14 cellular contexts compared by ENCODE assay signal in the genomic region with DNA sequence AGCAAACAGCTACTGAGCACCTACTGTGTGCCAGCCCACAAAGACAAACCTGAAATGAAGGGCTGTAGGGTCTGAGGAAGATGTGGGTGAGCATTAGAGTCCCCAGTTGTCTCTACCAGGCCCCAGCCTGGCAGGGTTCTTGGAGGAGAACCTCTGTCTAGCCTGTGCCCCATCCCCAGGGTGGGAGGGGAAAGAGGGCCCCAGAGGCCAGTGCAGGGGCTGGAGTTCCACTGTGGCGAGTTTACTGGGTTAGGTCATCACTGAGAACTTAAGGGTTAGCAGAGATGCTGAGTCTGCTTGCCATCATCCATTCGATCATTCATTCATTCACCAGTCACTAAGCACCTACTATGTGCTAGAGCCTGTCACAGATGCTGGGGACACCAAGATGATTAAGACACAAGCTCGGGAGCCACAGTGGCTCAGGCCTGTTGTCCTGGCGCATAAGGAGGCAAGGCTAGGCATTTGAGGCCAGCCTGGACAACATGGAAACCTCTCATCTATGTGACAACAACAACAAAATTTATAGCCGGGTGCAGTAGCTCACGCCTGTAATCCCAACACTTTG. TPM values are rescaled to one million over a fixed set of nuclear protein-coding genes. Genes with fewer than 3 reads are reported as not detected.
DNase-seq lines count a peak whose midpoint lies in the region; ATAC-seq, FAIRE-seq and TF ChIP-seq lines count a peak whose summit lies in the region.
"Had no signal": no experiment of that assay in that cellular context is flagged by ENCODE, and none has a peak within 500 bp of the region (broad histone marks: within the 10 kb centered on the region; RNA-seq: fewer than 3 reads in every experiment).

No MANE protein-coding gene starts in this region.

- CTCF ChIA-PET in HepG2 (lab: Yijun Ruan, JAX; ENCODE audit: low intra/inter-chr PET ratio, low total read pairs) = no interaction called here
- CTCF ChIA-PET in activated CD8-positive, alpha-beta memory T cell treated with anti-CD3 and anti-CD28 coated beads, Interleukin-2, amount 10 ng/mL, durations not matched to agents 7 days and 5 days (lab: Charles Lee) = interaction anchor here (0.8 to 1.6 kb wide), 6 partner anchors 10 to 41 kb away, joined by 3 to 4 read pairs (median 4); no protein-coding TSS in a partner anchor

- H3K9me3 ChIP-seq in HUES64 (ENCODE audit: insufficient read depth, low read depth, low read length) = no peaks in the 10 kb centered on the region
- no peaks in the 10 kb centered on the region for H3K9me3 ChIP-seq in body of pancreas
- no peaks in the 10 kb centered on the region for H3K9me3 ChIP-seq in HepG2 (ENCODE audit: low read length)
- H3K9me3 ChIP-seq in spleen = no peaks in the 10 kb centered on the region
- H3K9me3 ChIP-seq: prostate gland, suprapubic skin had no signal

- H3K36me3 ChIP-seq in HUES64 (ENCODE audit: insufficient read depth, low read length) (no peaks in the 10 kb centered on the region), body of pancreas (replicated peaks in 1 of 2; ENCODE audit: insufficient read depth in 1 of 2, low read depth in 2 of 2) (no peaks in the 10 kb centered on the region), HepG2 (replicated peaks in 1 of 2; ENCODE audit: control insufficient read depth in 1 of 2, insufficient read depth in 2 of 2, low read length in 2 of 2) (no peaks in the 10 kb centered on the region; a peak in 1 of 5 replicates), spleen (peaks cover 0 to 19% (median 6%) of the 10 kb centered on the region in 6 donors)
- H3K36me3 ChIP-seq: prostate gland had no signal

- no peak overlapping the region for H3K9ac ChIP-seq in HUES64 (ENCODE audit: low read depth, low read length)
- no peak overlapping the region for H3K9ac ChIP-seq in HepG2 (ENCODE audit: insufficient read depth, low read depth, low read length)

- no peak for ATAC-seq in body of pancreas
- ATAC-seq in HepG2 = no peak
- ATAC-seq in activated CD8-positive, alpha-beta memory T cell treated with anti-CD3 and anti-CD28 coated beads, Interleukin-2, amount 10 ng/mL, durations not matched to agents 7 days and 5 days = no peak
- ATAC-seq: activated CD8-positive, alpha-beta T cell treated with anti-CD3 and anti-CD28 coated beads, Interleukin-2, amount 10 ng/mL, durations not matched to agents 7 days and 5 days had no signal

- TF ChIP-seq CTCF in body of pancreas (IDR thresholded peaks at IDR 0.05) (no peak), HepG2 (CRISPR knock-in tag; IDR thresholded peaks at IDR 0.05) (no peak), spleen (IDR thresholded peaks at IDR 0.05 in 8 of 11, conservative IDR thresholded peaks at IDR 0.05 in 3 of 11) (no peak)

- BruUV-seq in HepG2 (replicated peaks; lab: Mats Ljungman, UMichigan) = no TSS peak

- FAIRE-seq in HepG2 (lab: Jason Lieb, UNC) = no peak

- no peaks in the 10 kb centered on the region for H3K36me3 Mint-ChIP-seq in activated CD8-positive, alpha-beta memory T cell treated with anti-CD3 and anti-CD28 coated beads, Interleukin-2, amount 10 ng/mL, durations not matched to agents 7 days and 5 days
- H3K36me3 Mint-ChIP-seq: memory B cell had no signal

- H3K4me3 ChIP-seq in HUES64 (ENCODE audit: low read length) (no peak overlapping the region), body of pancreas (no peak overlapping the region), HepG2 (replicated peaks in 1 of 3; ENCODE audit: insufficient read depth in 1 of 3, low read depth in 2 of 3, low read length in 3 of 3) (no peak overlapping the region), spleen (no peak overlapping the region)
- H3K4me3 ChIP-seq: prostate gland, suprapubic skin had no signal

- no peak overlapping the region for H3K27ac Mint-ChIP-seq in activated CD8-positive, alpha-beta memory T cell treated with anti-CD3 and anti-CD28 coated beads, Interleukin-2, amount 10 ng/mL, durations not matched to agents 7 days and 5 days
- H3K27ac Mint-ChIP-seq: activated CD8-positive, alpha-beta T cell treated with anti-CD3 and anti-CD28 coated beads, Interleukin-2, amount 10 ng/mL, durations not matched to agents 7 days and 5 days; activated naive CD4-positive, alpha-beta T cell treated with anti-CD3 and anti-CD28 coated beads for 36 hours; dendritic cell treated with granulocyte-macrophage colony-stimulating factor and Interleukin-4, amounts not matched to agents 40 ng/mL and 50 ng/mL, for 4 days; memory B cell had no signal

- H3K27ac ChIP-seq in HUES64 (ENCODE audit: low read depth, low read length) (peak overlapping the region; percentile 35; the same call in 1 of the 2 replicates), body of pancreas (peak overlapping the region; percentile 11 to 84 (median 78)), HepG2 (ENCODE audit: extremely low read length, insufficient read depth, low read length) (no peak overlapping the region), spleen (peak overlapping the region in 3 of 8 donors; percentile 1 to 46 (median 11))
- H3K27ac ChIP-seq: suprapubic skin had no signal

- H3K27me3 ChIP-seq in HUES64 (ENCODE audit: insufficient read depth, low read length) = no peaks in the 10 kb centered on the region
- H3K27me3 ChIP-seq in body of pancreas = no peaks in the 10 kb centered on the region
- peaks cover 0 to 2% of the 10 kb centered on the region in 2 experiments; a peak in 1 of 5 replicates for H3K27me3 ChIP-seq in HepG2 (ENCODE audit: control insufficient read depth in 1 of 2, insufficient read depth in 2 of 2, low read length in 2 of 2)
- H3K27me3 ChIP-seq in spleen (replicated peaks in 1 of 7) = peaks cover 0 to 17% (median 0%) of the 10 kb centered on the region in 7 donors
- H3K27me3 ChIP-seq: suprapubic skin had no signal

- TF ChIP-seq EP300 in HepG2 (IDR thresholded peaks at IDR 0.05; ENCODE audit: low read depth in 2 of 2, low read length in 2 of 2) = no peak
- TF ChIP-seq EP300 in HepG2 (CRISPR knock-in tag; IDR thresholded peaks at IDR 0.05; ENCODE audit: borderline replicate concordance) = no peak

- no peaks in the 10 kb centered on the region for H3K9me3 Mint-ChIP-seq in activated CD8-positive, alpha-beta memory T cell treated with anti-CD3 and anti-CD28 coated beads, Interleukin-2, amount 10 ng/mL, durations not matched to agents 7 days and 5 days (ENCODE audit: low read depth)
- H3K9me3 Mint-ChIP-seq: activated naive CD4-positive, alpha-beta T cell treated with anti-CD3 and anti-CD28 coated beads for 36 hours; dendritic cell treated with granulocyte-macrophage colony-stimulating factor and Interleukin-4, amounts not matched to agents 40 ng/mL and 50 ng/mL, for 4 days; memory B cell had no signal

- no peaks in the 10 kb centered on the region for H3K79me2 ChIP-seq in HepG2 (ENCODE audit: insufficient read depth, low read length)

- in situ Hi-C loops in HepG2 (cut with HindIII; ENCODE audit: extremely low pct_ligation_motif_present, low pct_unique_long_range_greater_than_20kb) = no loop called here

- peak in 1 of 4 donors; percentile 7 for DNase-seq in body of pancreas
- DNase-seq in HepG2 (ENCODE audit: low spot score) = no peak
- DNase-seq in spleen = peak; percentile 45
- DNase-seq in central memory CD4-positive, alpha-beta T cell = no peak
- DNase-seq in activated CD8-positive, alpha-beta memory T cell treated with anti-CD3 and anti-CD28 coated beads, Interleukin-2, amount 10 ng/mL, durations not matched to agents 7 days and 5 days = no peak
- no peak for DNase-seq in Kasumi-1 (lab: John Stamatoyannopoulos, UW)
- DNase-seq: activated CD8-positive, alpha-beta T cell treated with anti-CD3 and anti-CD28 coated beads, Interleukin-2, amount 10 ng/mL, durations not matched to agents 7 days and 5 days; activated naive CD4-positive, alpha-beta T cell treated with anti-CD3 and anti-CD28 coated beads for 36 hours; glutamatergic neuron had no signal

- H3K4me1 ChIP-seq in HUES64 (ENCODE audit: insufficient read depth, low read length) (peaks cover 8% of the 10 kb centered on the region), body of pancreas (peaks cover 45% of the 10 kb centered on the region), HepG2 (ENCODE audit: insufficient read depth, low read length) (peaks cover 17% of the 10 kb centered on the region), spleen (peaks cover 0 to 11% (median 8%) of the 10 kb centered on the region in 6 donors)
- H3K4me1 ChIP-seq: prostate gland had no signal

- intact Hi-C loops in body of pancreas (cut with DNase I) = loop anchor here (10.0 kb wide), 1 partner anchor 150 kb away; no protein-coding TSS in a partner anchor
- intact Hi-C loops in HepG2 (cut with micrococcal nuclease; ENCODE audit: unreplicated experiment) = loop anchor here (1.0 kb wide), 1 partner anchor 41 kb away; no protein-coding TSS in a partner anchor
- intact Hi-C loops in spleen (cut with DNase I; ENCODE audit: low total_unique reads) = no loop called here

- H3K4me2 ChIP-seq in HepG2 (ENCODE audit: low read depth, low read length) = no peak overlapping the region

- H3K4me1 Mint-ChIP-seq in activated CD8-positive, alpha-beta memory T cell treated with anti-CD3 and anti-CD28 coated beads, Interleukin-2, amount 10 ng/mL, durations not matched to agents 7 days and 5 days = peaks cover 4% of the 10 kb centered on the region
- H3K4me1 Mint-ChIP-seq: memory B cell had no signal

- POLR2A ChIA-PET in HepG2 (lab: Yijun Ruan, JAX) = interaction anchor here (1.6 to 2.3 kb wide), 2 partner anchors 9 to 22 kb away, joined by 3 to 14 read pairs; a partner anchor contains a TSS

- TF ChIP-seq POLR2A in body of pancreas (IDR thresholded peaks at IDR 0.05) (no peak), HepG2 (IDR thresholded peaks at IDR 0.05; ENCODE audit: insufficient read depth in 1 of 2, low read depth in 2 of 2, low read length in 2 of 2) (no peak), spleen (IDR thresholded peaks at IDR 0.05) (no peak)

- no peak overlapping the region for H3K4me3 Mint-ChIP-seq in activated CD8-positive, alpha-beta memory T cell treated with anti-CD3 and anti-CD28 coated beads, Interleukin-2, amount 10 ng/mL, durations not matched to agents 7 days and 5 days
- H3K4me3 Mint-ChIP-seq: activated CD8-positive, alpha-beta T cell treated with anti-CD3 and anti-CD28 coated beads, Interleukin-2, amount 10 ng/mL, durations not matched to agents 7 days and 5 days; activated naive CD4-positive, alpha-beta T cell treated with anti-CD3 and anti-CD28 coated beads for 36 hours; dendritic cell treated with granulocyte-macrophage colony-stimulating factor and Interleukin-4, amounts not matched to agents 40 ng/mL and 50 ng/mL, for 4 days; memory B cell had no signal

- WGBS in HUES64 = 93% methylated on average over 6 of the region's 6 CpGs
- WGBS in body of pancreas, 2 donors = 81% methylated on average over 4 to 6 of the region's 6 CpGs
- 44% methylated on average over 6 of the region's 6 CpGs for WGBS in HepG2 (ENCODE audit: low lambda C conversion rate)
- 87 to 94% (median 92%) methylated on average over 4 to 6 of the region's 6 CpGs for WGBS in spleen, 5 donors

- no peak overlapping the region for H2AFZ ChIP-seq in HepG2 (ENCODE audit: low read length)

- TF ChIP-seq RAD21 in HepG2 (CRISPR knock-in tag; IDR thresholded peaks at IDR 0.05) = no peak

- no peaks in the 10 kb centered on the region for H4K20me1 ChIP-seq in HepG2 (ENCODE audit: insufficient read depth, low read length)

- peaks cover 20% of the 10 kb centered on the region for H3K27me3 Mint-ChIP-seq in activated CD8-positive, alpha-beta memory T cell treated with anti-CD3 and anti-CD28 coated beads, Interleukin-2, amount 10 ng/mL, durations not matched to agents 7 days and 5 days

RNA-seq across cellular contexts. Expression of a gene that starts 2.6 kb away (rescaled TPM):
- not detected for polyA plus RNA-seq in HUES64 (2013, experiment 1 of 2)
- not detected for polyA plus RNA-seq in HUES64 (2013, experiment 2 of 2)
- total RNA-seq in body of pancreas (not detected), HepG2 (2016; rRNA removed; fragmentation: Illumina TruSeq; extraction: Trizol) (not detected in 2 replicates), spleen (not detected)
- not detected in 2 replicates for total RNA-seq in HepG2 (2016; cell fraction: cytosol; rRNA removed; fragmentation: Illumina TruSeq; extraction: Trizol; ENCODE audit: low read depth)
- total RNA-seq in HepG2 (2016; cell fraction: insoluble cytoplasmic fraction; rRNA removed; fragmentation: Illumina TruSeq; extraction: Trizol) = not detected in 2 replicates
- not detected in 2 replicates for total RNA-seq in HepG2 (2016; cell fraction: membrane; rRNA removed; fragmentation: Illumina TruSeq; extraction: Trizol)
- total RNA-seq in HepG2 (2016; cell fraction: nucleus; rRNA removed; fragmentation: Illumina TruSeq; extraction: Trizol) = not detected in 2 replicates
- polyA plus RNA-seq in HepG2 (2011; rRNA removed) (not detected in 2 replicates), spleen (under 1 TPM; 0.10 to 0.52 (median 0.18) TPM)
- polyA plus RNA-seq in HepG2 (2011; cell fraction: cytosol; rRNA removed) = not detected in 2 replicates
- polyA plus RNA-seq in HepG2 (2011; cell fraction: nucleus; rRNA removed) = not detected in 2 replicates
- not detected in 2 replicates for polyA plus RNA-seq in HepG2 (2012)
- not detected in 2 replicates for polyA plus RNA-seq in HepG2 (2016; cell fraction: cytosol; fragmentation: Illumina TruSeq; extraction: Trizol; ENCODE audit: low read depth)
- polyA plus RNA-seq in HepG2 (2016; cell fraction: insoluble cytoplasmic fraction; fragmentation: Illumina TruSeq; extraction: Trizol; ENCODE audit: low read depth) = not detected in 2 replicates
- polyA plus RNA-seq in HepG2 (2016; cell fraction: membrane; fragmentation: Illumina TruSeq; extraction: Trizol; ENCODE audit: low read depth) = not detected in 2 replicates
- polyA plus RNA-seq in HepG2 (2016; cell fraction: nucleus; fragmentation: Illumina TruSeq; extraction: Trizol; ENCODE audit: insufficient read depth, low read depth) = not detected in 2 replicates
- 0.09 TPM in 1 of 2 replicates, not detected in the other for polyA minus RNA-seq in HepG2 (2011; rRNA and poly(A)+ RNA removed; ENCODE audit: low replicate concordance)
- not detected in 2 replicates for polyA minus RNA-seq in HepG2 (2011; cell fraction: cytosol; rRNA and poly(A)+ RNA removed)
- polyA minus RNA-seq in HepG2 (2011; cell fraction: nucleus; rRNA and poly(A)+ RNA removed) = not detected in 2 replicates
- under 1 TPM; 0.26 to 0.67 TPM for total RNA-seq in activated CD8-positive, alpha-beta memory T cell treated with anti-CD3 and anti-CD28 coated beads, Interleukin-2, amount 10 ng/mL, durations not matched to agents 7 days and 5 days

RNA-seq across cellular contexts. Expression of a gene that starts 9.0 kb away (rescaled TPM):
- 0.30 TPM for polyA plus RNA-seq in HUES64 (2013, experiment 1 of 2)
- polyA plus RNA-seq in HUES64 (2013, experiment 2 of 2) = 0.57 TPM
- 10 to 100 TPM in 1 of 2 donors, 1 to 10 TPM in 1; 7.3 to 16.3 TPM for total RNA-seq in body of pancreas
- 18.8 and 19.5 TPM in 2 replicates for total RNA-seq in HepG2 (2016; rRNA removed; fragmentation: Illumina TruSeq; extraction: Trizol)
- total RNA-seq in HepG2 (2016; cell fraction: cytosol; rRNA removed; fragmentation: Illumina TruSeq; extraction: Trizol; ENCODE audit: low read depth) = 3.4 and 5.6 TPM in 2 replicates
- 18.4 and 22.7 TPM in 2 replicates for total RNA-seq in HepG2 (2016; cell fraction: insoluble cytoplasmic fraction; rRNA removed; fragmentation: Illumina TruSeq; extraction: Trizol)
- 6.7 and 7.9 TPM in 2 replicates for total RNA-seq in HepG2 (2016; cell fraction: membrane; rRNA removed; fragmentation: Illumina TruSeq; extraction: Trizol)
- 14.5 and 15.4 TPM in 2 replicates for total RNA-seq in HepG2 (2016; cell fraction: nucleus; rRNA removed; fragmentation: Illumina TruSeq; extraction: Trizol)
- 7.1 and 7.6 TPM in 2 replicates for polyA plus RNA-seq in HepG2 (2011; rRNA removed)
- polyA plus RNA-seq in HepG2 (2011; cell fraction: cytosol; rRNA removed) = 6.2 and 6.3 TPM in 2 replicates
- polyA plus RNA-seq in HepG2 (2011; cell fraction: nucleus; rRNA removed) = 12.0 and 12.1 TPM in 2 replicates
- 4.6 and 5.6 TPM in 2 replicates for polyA plus RNA-seq in HepG2 (2012)
- 2.4 and 2.7 TPM in 2 replicates for polyA plus RNA-seq in HepG2 (2016; cell fraction: cytosol; fragmentation: Illumina TruSeq; extraction: Trizol; ENCODE audit: low read depth)
- polyA plus RNA-seq in HepG2 (2016; cell fraction: insoluble cytoplasmic fraction; fragmentation: Illumina TruSeq; extraction: Trizol; ENCODE audit: low read depth) = 15.7 and 17.4 TPM in 2 replicates
- 3.0 and 3.6 TPM in 2 replicates for polyA plus RNA-seq in HepG2 (2016; cell fraction: membrane; fragmentation: Illumina TruSeq; extraction: Trizol; ENCODE audit: low read depth)
- 18.7 and 20.9 TPM in 2 replicates for polyA plus RNA-seq in HepG2 (2016; cell fraction: nucleus; fragmentation: Illumina TruSeq; extraction: Trizol; ENCODE audit: insufficient read depth, low read depth)
- polyA minus RNA-seq in HepG2 (2011; rRNA and poly(A)+ RNA removed; ENCODE audit: low replicate concordance) = 1.9 and 7.8 TPM in 2 replicates
- polyA minus RNA-seq in HepG2 (2011; cell fraction: cytosol; rRNA and poly(A)+ RNA removed) = 2.8 and 3.5 TPM in 2 replicates
- polyA minus RNA-seq in HepG2 (2011; cell fraction: nucleus; rRNA and poly(A)+ RNA removed) = 9.0 and 9.3 TPM in 2 replicates
- total RNA-seq in spleen = under 1 TPM in 2 of 7 donors, not detected in 5; 0.19 to 0.32 TPM
- under 1 TPM; 0.11 to 0.42 (median 0.15) TPM for polyA plus RNA-seq in spleen
- total RNA-seq in activated CD8-positive, alpha-beta memory T cell treated with anti-CD3 and anti-CD28 coated beads, Interleukin-2, amount 10 ng/mL, durations not matched to agents 7 days and 5 days = not detected
- total RNA-seq: activated CD8-positive, alpha-beta T cell treated with anti-CD3 and anti-CD28 coated beads, Interleukin-2, amount 10 ng/mL, durations not matched to agents 7 days and 5 days; activated naive CD4-positive, alpha-beta T cell treated with anti-CD3 and anti-CD28 coated beads for 36 hours had no signal

RNA-seq across cellular contexts. Expression of a gene that starts 14.3 kb away (rescaled TPM):
- polyA plus RNA-seq in HUES64 (2013, experiment 1 of 2) = not detected
- not detected for polyA plus RNA-seq in HUES64 (2013, experiment 2 of 2)
- total RNA-seq in body of pancreas = 1 to 10 TPM in 1 of 2 donors, not detected in 1; 1.3 TPM
- 0.28 and 1.6 TPM in 2 replicates for total RNA-seq in HepG2 (2016; rRNA removed; fragmentation: Illumina TruSeq; extraction: Trizol)
- not detected in 2 replicates for total RNA-seq in HepG2 (2016; cell fraction: cytosol; rRNA removed; fragmentation: Illumina TruSeq; extraction: Trizol; ENCODE audit: low read depth)
- total RNA-seq in HepG2 (2016; cell fraction: insoluble cytoplasmic fraction; rRNA removed; fragmentation: Illumina TruSeq; extraction: Trizol) = 0.42 and 1.9 TPM in 2 replicates
- total RNA-seq in HepG2 (2016; cell fraction: membrane; rRNA removed; fragmentation: Illumina TruSeq; extraction: Trizol) = 0.15 TPM in 1 of 2 replicates, not detected in the other
- 3.1 and 3.7 TPM in 2 replicates for total RNA-seq in HepG2 (2016; cell fraction: nucleus; rRNA removed; fragmentation: Illumina TruSeq; extraction: Trizol)
- 0.61 and 0.74 TPM in 2 replicates for polyA plus RNA-seq in HepG2 (2011; rRNA removed)
- polyA plus RNA-seq in HepG2 (2011; cell fraction: cytosol; rRNA removed) = 0.08 and 0.21 TPM in 2 replicates
- 2.6 and 3.1 TPM in 2 replicates for polyA plus RNA-seq in HepG2 (2011; cell fraction: nucleus; rRNA removed)
- 0.21 and 0.27 TPM in 2 replicates for polyA plus RNA-seq in HepG2 (2012)
- polyA plus RNA-seq in HepG2 (2016; cell fraction: cytosol; fragmentation: Illumina TruSeq; extraction: Trizol; ENCODE audit: low read depth) = 0.22 TPM in 1 of 2 replicates, not detected in the other
- polyA plus RNA-seq in HepG2 (2016; cell fraction: insoluble cytoplasmic fraction; fragmentation: Illumina TruSeq; extraction: Trizol; ENCODE audit: low read depth) = 0.27 and 0.39 TPM in 2 replicates
- polyA plus RNA-seq in HepG2 (2016; cell fraction: membrane; fragmentation: Illumina TruSeq; extraction: Trizol; ENCODE audit: low read depth) = not detected in 2 replicates
- polyA plus RNA-seq in HepG2 (2016; cell fraction: nucleus; fragmentation: Illumina TruSeq; extraction: Trizol; ENCODE audit: insufficient read depth, low read depth) = 1.4 and 1.5 TPM in 2 replicates
- polyA minus RNA-seq in HepG2 (2011; rRNA and poly(A)+ RNA removed; ENCODE audit: low replicate concordance) = 1.6 and 3.3 TPM in 2 replicates
- polyA minus RNA-seq in HepG2 (2011; cell fraction: cytosol; rRNA and poly(A)+ RNA removed) = not detected in 2 replicates
- polyA minus RNA-seq in HepG2 (2011; cell fraction: nucleus; rRNA and poly(A)+ RNA removed) = 5.2 and 5.8 TPM in 2 replicates
- total RNA-seq in spleen = not detected
- polyA plus RNA-seq in spleen = not detected
- total RNA-seq in activated CD8-positive, alpha-beta memory T cell treated with anti-CD3 and anti-CD28 coated beads, Interleukin-2, amount 10 ng/mL, durations not matched to agents 7 days and 5 days = not detected
- total RNA-seq: activated CD8-positive, alpha-beta T cell treated with anti-CD3 and anti-CD28 coated beads, Interleukin-2, amount 10 ng/mL, durations not matched to agents 7 days and 5 days; activated naive CD4-positive, alpha-beta T cell treated with anti-CD3 and anti-CD28 coated beads for 36 hours; suprapubic skin had no signal

RNA-seq across cellular contexts. Expression of a gene that starts 58.1 kb away (rescaled TPM):
- 8.8 TPM for polyA plus RNA-seq in HUES64 (2013, experiment 1 of 2)
- polyA plus RNA-seq in HUES64 (2013, experiment 2 of 2) = 16.0 TPM
- total RNA-seq in body of pancreas = 1 to 10 TPM; 4.9 to 8.3 TPM
- total RNA-seq in HepG2 (2016; rRNA removed; fragmentation: Illumina TruSeq; extraction: Trizol) = 3.4 and 4.2 TPM in 2 replicates
- total RNA-seq in HepG2 (2016; cell fraction: cytosol; rRNA removed; fragmentation: Illumina TruSeq; extraction: Trizol; ENCODE audit: low read depth) = 3.2 and 5.3 TPM in 2 replicates
- total RNA-seq in HepG2 (2016; cell fraction: insoluble cytoplasmic fraction; rRNA removed; fragmentation: Illumina TruSeq; extraction: Trizol) = 4.6 and 5.2 TPM in 2 replicates
- total RNA-seq in HepG2 (2016; cell fraction: membrane; rRNA removed; fragmentation: Illumina TruSeq; extraction: Trizol) = 6.1 and 6.3 TPM in 2 replicates
- 1.6 and 3.0 TPM in 2 replicates for total RNA-seq in HepG2 (2016; cell fraction: nucleus; rRNA removed; fragmentation: Illumina TruSeq; extraction: Trizol)
- 9.1 and 10.8 TPM in 2 replicates for polyA plus RNA-seq in HepG2 (2011; rRNA removed)
- 7.3 and 11.8 TPM in 2 replicates for polyA plus RNA-seq in HepG2 (2011; cell fraction: cytosol; rRNA removed)
- polyA plus RNA-seq in HepG2 (2011; cell fraction: nucleus; rRNA removed) = 4.4 and 5.7 TPM in 2 replicates
- polyA plus RNA-seq in HepG2 (2012) = 7.4 and 10.4 TPM in 2 replicates
- polyA plus RNA-seq in HepG2 (2016; cell fraction: cytosol; fragmentation: Illumina TruSeq; extraction: Trizol; ENCODE audit: low read depth) = 7.7 and 8.5 TPM in 2 replicates
- 9.6 and 10.3 TPM in 2 replicates for polyA plus RNA-seq in HepG2 (2016; cell fraction: insoluble cytoplasmic fraction; fragmentation: Illumina TruSeq; extraction: Trizol; ENCODE audit: low read depth)
- polyA plus RNA-seq in HepG2 (2016; cell fraction: membrane; fragmentation: Illumina TruSeq; extraction: Trizol; ENCODE audit: low read depth) = 9.0 and 9.4 TPM in 2 replicates
- polyA plus RNA-seq in HepG2 (2016; cell fraction: nucleus; fragmentation: Illumina TruSeq; extraction: Trizol; ENCODE audit: insufficient read depth, low read depth) = 7.8 and 8.8 TPM in 2 replicates
- polyA minus RNA-seq in HepG2 (2011; rRNA and poly(A)+ RNA removed; ENCODE audit: low replicate concordance) = 2.2 and 3.4 TPM in 2 replicates
- polyA minus RNA-seq in HepG2 (2011; cell fraction: cytosol; rRNA and poly(A)+ RNA removed) = 1.2 and 2.5 TPM in 2 replicates
- polyA minus RNA-seq in HepG2 (2011; cell fraction: nucleus; rRNA and poly(A)+ RNA removed) = 2.9 and 3.7 TPM in 2 replicates
- 1 to 10 TPM; 1.6 to 5.0 (median 2.8) TPM for total RNA-seq in spleen
- 1 to 10 TPM; 2.0 to 2.8 (median 2.6) TPM for polyA plus RNA-seq in spleen
- 1 to 10 TPM; 1.9 to 2.1 TPM for total RNA-seq in activated CD8-positive, alpha-beta memory T cell treated with anti-CD3 and anti-CD28 coated beads, Interleukin-2, amount 10 ng/mL, durations not matched to agents 7 days and 5 days
